ENCODE assay signal across 1 cellular context in the genomic region with DNA sequence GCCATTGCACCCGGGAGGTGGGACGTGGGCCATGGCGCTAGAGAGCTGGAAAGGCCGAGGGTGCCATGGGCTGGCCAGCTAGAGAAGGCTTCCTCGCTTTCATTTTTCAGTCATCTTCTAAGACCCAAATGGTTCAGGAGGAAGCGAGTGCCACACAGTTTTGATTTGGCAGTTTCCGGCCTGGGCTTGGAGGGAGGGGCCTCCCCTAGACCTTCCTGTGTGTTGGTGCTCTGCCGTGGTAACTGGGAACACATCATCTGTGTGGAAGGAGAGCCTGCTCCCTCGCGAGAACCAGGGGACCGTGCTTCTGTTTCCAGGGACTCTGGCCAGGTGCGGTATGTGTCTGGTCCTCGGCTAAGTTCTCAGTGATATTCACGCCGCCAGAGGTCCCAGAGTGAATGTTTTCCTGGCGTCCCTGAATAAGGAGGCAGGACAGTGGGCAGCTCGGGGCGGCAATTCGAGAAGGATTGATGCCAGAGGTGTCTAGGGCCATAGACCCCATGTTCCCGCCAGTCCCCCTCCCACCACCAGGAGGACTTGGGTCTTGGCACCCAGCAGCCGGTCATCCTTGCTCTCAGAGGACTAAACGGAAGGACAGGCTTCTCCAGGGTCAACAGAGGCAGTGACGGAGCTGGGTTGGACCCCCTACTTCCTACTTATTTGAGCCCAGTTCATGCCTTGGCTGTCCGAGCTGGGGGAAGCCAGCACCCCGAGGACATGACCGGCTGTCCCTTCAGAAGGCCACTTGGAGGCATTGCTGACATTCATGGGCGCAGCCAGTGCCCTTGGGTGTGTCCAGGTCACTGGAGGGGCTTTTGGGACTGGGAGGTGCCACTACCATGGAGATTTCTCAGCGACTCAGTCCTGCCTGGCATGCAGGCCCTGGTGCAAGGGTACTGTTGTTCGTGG.
TF ChIP-seq lines count a peak whose summit lies in the region.

No MANE protein-coding gene starts in this region.

TF ChIP-seq in WTC11, 78 proteins besides CTCF, POLR2A, EP300 and RAD21 (continued from another document):
- TF ChIP-seq, protein P1, sequence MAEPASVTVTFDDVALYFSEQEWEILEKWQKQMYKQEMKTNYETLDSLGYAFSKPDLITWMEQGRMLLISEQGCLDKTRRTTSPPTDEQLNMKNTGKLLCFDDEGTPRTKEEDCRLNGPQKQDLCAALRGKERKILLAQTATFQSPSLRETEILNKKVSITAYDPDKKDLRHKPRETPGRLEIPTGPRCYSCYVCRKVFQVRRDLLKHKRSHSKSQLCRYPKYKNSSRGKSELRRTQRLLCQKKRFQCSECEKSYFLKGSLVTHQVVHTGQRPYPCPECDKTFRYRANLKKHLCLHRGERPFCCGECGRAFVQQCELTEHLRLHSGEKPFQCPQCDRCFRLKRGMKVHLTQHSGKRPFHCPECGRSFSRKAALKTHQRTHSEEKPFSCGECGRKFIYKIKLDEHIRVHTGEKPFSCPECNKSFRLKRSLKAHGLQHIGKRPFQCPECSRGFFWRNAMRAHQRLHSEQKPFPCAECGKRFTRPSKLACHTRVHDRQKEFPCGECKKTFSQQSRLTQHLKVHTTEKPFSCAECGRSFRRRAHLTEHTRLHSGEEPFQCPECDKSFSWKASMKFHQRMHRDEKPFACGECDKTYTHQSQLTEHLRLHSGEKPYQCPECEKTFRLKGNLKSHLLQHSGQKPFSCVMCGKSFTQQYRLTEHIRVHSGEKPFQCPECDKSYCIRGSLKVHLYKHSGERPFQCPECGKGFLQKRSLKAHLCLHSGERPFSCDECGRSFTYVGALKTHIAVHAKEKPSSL (CRISPR knock-in tag; conservative IDR thresholded peaks at IDR 0.05), result no peak
- TF ChIP-seq SP1 (CRISPR knock-in tag; conservative IDR thresholded peaks at IDR 0.05), result no peak
- TF ChIP-seq, protein P2, sequence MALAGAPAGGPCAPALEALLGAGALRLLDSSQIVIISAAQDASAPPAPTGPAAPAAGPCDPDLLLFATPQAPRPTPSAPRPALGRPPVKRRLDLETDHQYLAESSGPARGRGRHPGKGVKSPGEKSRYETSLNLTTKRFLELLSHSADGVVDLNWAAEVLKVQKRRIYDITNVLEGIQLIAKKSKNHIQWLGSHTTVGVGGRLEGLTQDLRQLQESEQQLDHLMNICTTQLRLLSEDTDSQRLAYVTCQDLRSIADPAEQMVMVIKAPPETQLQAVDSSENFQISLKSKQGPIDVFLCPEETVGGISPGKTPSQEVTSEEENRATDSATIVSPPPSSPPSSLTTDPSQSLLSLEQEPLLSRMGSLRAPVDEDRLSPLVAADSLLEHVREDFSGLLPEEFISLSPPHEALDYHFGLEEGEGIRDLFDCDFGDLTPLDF (CRISPR knock-in tag; IDR thresholded peaks at IDR 0.05), result no peak
